Comparison of ENCODE assay signal across 20 cellular contexts in genomic region chr14:57086271-57087162, GRCh38.
DNase-seq lines count a peak whose midpoint lies in the region; ATAC-seq and TF ChIP-seq lines count a peak whose summit lies in the region.
"Had no signal": no experiment of that assay in that cellular context is flagged by ENCODE, and none has a peak within 500 bp of the region (broad histone marks: within the 10 kb centered on the region; RNA-seq: fewer than 3 reads in every experiment).

No MANE protein-coding gene starts in this region.

- ATAC-seq in HG03196 (IDR thresholded peaks at IDR 0.05; ENCODE audit: unreplicated experiment) = no peak
- ATAC-seq: K562, PC-3, SK-N-SH treated with all-trans-retinoic acid at 6 μM for 48 hours had no signal

- peak overlapping the region in 2 of 5 experiments; percentile 14 to 31 for H3K4me3 Mint-ChIP-seq in brain
- H3K4me3 Mint-ChIP-seq: CD14-positive monocyte had no signal

- no peaks in the 10 kb centered on the region for H3K36me3 Mint-ChIP-seq in brain
- H3K36me3 Mint-ChIP-seq: CD14-positive monocyte had no signal

- peaks cover 0 to 19% (median 0%) of the 10 kb centered on the region in 5 experiments for H3K9me3 Mint-ChIP-seq in brain

- no peak for TF ChIP-seq CTCF in brain (conservative IDR thresholded peaks at IDR 0.05)

- DNase-seq in NCI-H1436 (lab: John Stamatoyannopoulos, UW) (peak; percentile 16), NCI-H1436 treated with DMSO at 0.1 percent for 48 hours (lab: John Stamatoyannopoulos, UW) (no peak), NCI-H69 (lab: John Stamatoyannopoulos, UW) (peak; percentile 57), NCI-H2029 treated with DMSO at 0.1 percent for 48 hours (lab: John Stamatoyannopoulos, UW) (no peak)
- no peak for DNase-seq in activated CD8-positive, alpha-beta memory T cell treated with anti-CD3 and anti-CD28 coated beads, Interleukin-2, amount 50 U/mL, for 48 hours
- DNase-seq: ACHN, BE2C, DND-41, GM23248, HCEC 1CT, Kasumi-1, NCI-H1092 treated with DMSO at 0.1 percent for 48 hours, NCI-H1930, NCI-H226, PC-3 had no signal

- H3K4me1 Mint-ChIP-seq in brain = peaks cover 34% of the 10 kb centered on the region
- H3K4me1 Mint-ChIP-seq: CD14-positive monocyte had no signal

- peaks cover 6% of the 10 kb centered on the region for H3K27me3 Mint-ChIP-seq in brain

- H3K27ac Mint-ChIP-seq in brain = peak overlapping the region in 3 of 5 experiments; percentile 59 to 86 (median 82)
- H3K27ac Mint-ChIP-seq: CD14-positive monocyte had no signal

Comparison
In these comparisons a context has a peak if more than half of its experiments do, and no peak if none do; other contexts are left out.
1. DNase-seq: peak in NCI-H1436 (single experiment) and NCI-H69 (single experiment); none in NCI-H1436 treated with DMSO at 0.1 percent for 48 hours (single experiment), activated CD8-positive, alpha-beta memory T cell treated with anti-CD3 and anti-CD28 coated beads, Interleukin-2, amount 50 U/mL, for 48 hours (single experiment) and NCI-H2029 treated with DMSO at 0.1 percent for 48 hours (single experiment).